8 cellular contexts compared by ENCODE assay signal in genomic region chr7:55133630-55134392, GRCh38.
DNase-seq lines count a peak whose midpoint lies in the region; ATAC-seq and TF ChIP-seq lines count a peak whose summit lies in the region.

No MANE protein-coding gene starts in this region.

- intact Hi-C loops in esophagus muscularis mucosa (cut with DNase I) (loop anchor here (2.0 kb wide), 2 partner anchors 69 to 113 kb away; no protein-coding TSS in a partner anchor), dorsolateral prefrontal cortex (cut with DNase I) (loop anchor here in 1 of 2 donors (5.0 kb wide), 1 partner anchor 47 kb away; no protein-coding TSS in a partner anchor)

- peaks cover 48% of the 10 kb centered on the region for H3K4me1 ChIP-seq in BE2C
- H3K4me1 ChIP-seq in esophagus muscularis mucosa, result peaks cover 56 to 60% (median 58%) of the 10 kb centered on the region in 4 donors

- 46% methylated on average over 12 of the region's 16 CpGs for WGBS in esophagus muscularis mucosa

- TF ChIP-seq CTCF in BE2C (IDR thresholded peaks at IDR 0.05; ENCODE audit: low read depth, low read length) (peak; percentile 37), esophagus muscularis mucosa (IDR thresholded peaks at IDR 0.05) (peak in 2 of 3 experiments; percentile 22 to 29), osteocyte (IDR thresholded peaks at IDR 0.05) (no peak), dorsolateral prefrontal cortex (IDR thresholded peaks at IDR 0.05 in 54 of 56, conservative IDR thresholded peaks at IDR 0.05 in 2 of 56; ENCODE audit: low read depth in 1 of 56, partially characterized antibody in 56 of 56) (no peak)

- peaks cover 58% of the 10 kb centered on the region for H3K4me1 Mint-ChIP-seq in osteocyte (ENCODE audit: unreplicated experiment)

- H3K9me3 Mint-ChIP-seq in osteocyte (ENCODE audit: unreplicated experiment), result peaks cover 4% of the 10 kb centered on the region

- H3K27me3 ChIP-seq in BE2C (no peaks in the 10 kb centered on the region), esophagus muscularis mucosa (no peaks in the 10 kb centered on the region), dorsolateral prefrontal cortex (no peaks in the 10 kb centered on the region)

- no peak overlapping the region for H3K4me3 Mint-ChIP-seq in osteocyte (ENCODE audit: unreplicated experiment)

- H3K4me3 ChIP-seq in BE2C (ENCODE audit: low read depth, low read length) (no peak overlapping the region), esophagus muscularis mucosa (no peak overlapping the region), dorsolateral prefrontal cortex (no peak overlapping the region)

- DNase-seq in BE2C (peak; percentile 88), RPMI7951 (ENCODE audit: low read depth) (peak; percentile 100), esophagus muscularis mucosa (ENCODE audit: extremely low spot score) (no peak), osteocyte (ENCODE audit: extremely low spot score, unreplicated experiment) (peak; percentile 83), GM19238 (ENCODE audit: insufficient read length, low spot score) (no peak), dorsolateral prefrontal cortex (no peak)

- H3K9me3 ChIP-seq in BE2C (no peaks in the 10 kb centered on the region), esophagus muscularis mucosa (no peaks in the 10 kb centered on the region)

- TF ChIP-seq EP300 in esophagus muscularis mucosa (IDR thresholded peaks at IDR 0.05), result no peak

- peaks cover 4% of the 10 kb centered on the region; the same call in 1 of the 2 replicates for H3K36me3 ChIP-seq in BE2C
- no peaks in the 10 kb centered on the region for H3K36me3 ChIP-seq in esophagus muscularis mucosa

- ATAC-seq in GM21528 (IDR thresholded peaks at IDR 0.05; ENCODE audit: low FRiP score, unreplicated experiment) (no peak), HG03196 (IDR thresholded peaks at IDR 0.05; ENCODE audit: unreplicated experiment) (no peak)

- TF ChIP-seq POLR2A in esophagus muscularis mucosa (IDR thresholded peaks at IDR 0.05; ENCODE audit: low read depth), result no peak

- no peaks in the 10 kb centered on the region for H3K36me3 Mint-ChIP-seq in osteocyte (ENCODE audit: unreplicated experiment)

- peak overlapping the region; percentile 87 to 94 (median 90) for H3K27ac ChIP-seq in esophagus muscularis mucosa (replicated peaks in 1 of 4)
- H3K27ac ChIP-seq in dorsolateral prefrontal cortex, result peak overlapping the region in 26 of 59 donors; percentile 6 to 69 (median 38)

- H3K27ac Mint-ChIP-seq in osteocyte (ENCODE audit: unreplicated experiment), result peak overlapping the region; percentile 96

- H3K27me3 Mint-ChIP-seq in osteocyte (ENCODE audit: unreplicated experiment), result no peaks in the 10 kb centered on the region

Comparison
In these comparisons a context has a peak if more than half of its experiments do, and no peak if none do; other contexts are left out.
1. DNase-seq: peak in BE2C (single experiment), RPMI7951 (single experiment) and osteocyte (single experiment); none in esophagus muscularis mucosa (single experiment), GM19238 (single experiment) and dorsolateral prefrontal cortex (0 of 10).
2. CTCF ChIP-seq: peak in BE2C (single experiment) and esophagus muscularis mucosa (2 of 3); none in osteocyte (single experiment) and dorsolateral prefrontal cortex (0 of 56).